ENCODE assay signal across 17 cellular contexts in the genomic region with DNA sequence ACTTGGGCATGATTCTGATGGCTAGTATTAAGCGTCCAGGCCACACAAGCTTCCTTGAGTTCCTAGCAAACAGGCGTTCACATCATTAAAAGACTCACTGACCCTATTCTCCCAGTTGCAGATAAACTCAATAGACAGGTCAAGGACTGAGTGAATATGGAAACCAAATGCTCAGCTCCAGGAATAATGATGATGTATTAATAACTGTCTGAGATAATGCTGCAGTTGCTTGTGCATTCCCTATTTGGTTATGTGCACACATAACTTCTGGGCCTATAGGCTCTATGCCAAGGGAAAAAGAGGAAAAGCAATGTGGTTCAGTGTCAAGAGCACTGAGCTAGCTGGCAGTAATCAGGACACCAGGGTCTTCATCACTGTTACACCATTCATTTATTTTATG. TPM values are rescaled to one million over a fixed set of nuclear protein-coding genes. Genes with fewer than 3 reads are reported as not detected.
DNase-seq lines count a peak whose midpoint lies in the region; ATAC-seq and TF ChIP-seq lines count a peak whose summit lies in the region.
"Had no signal": no experiment of that assay in that cellular context is flagged by ENCODE, and none has a peak within 500 bp of the region (broad histone marks: within the 10 kb centered on the region; RNA-seq: fewer than 3 reads in every experiment).

No MANE protein-coding gene starts in this region.

- ATAC-seq in gastroesophageal sphincter (peak; percentile 23), left ventricle myocardium superior (peak; percentile 68), GM19035 (IDR thresholded peaks at IDR 0.05; ENCODE audit: unreplicated experiment) (no peak)

- H3K27me3 ChIP-seq in gastroesophageal sphincter: no peaks in the 10 kb centered on the region
- H3K27me3 ChIP-seq in sigmoid colon: peaks cover 0 to 3% (median 0%) of the 10 kb centered on the region in 3 donors
- no peaks in the 10 kb centered on the region for H3K27me3 ChIP-seq in uterus

- TF ChIP-seq EP300 in gastroesophageal sphincter (IDR thresholded peaks at IDR 0.05): no peak
- no peak for TF ChIP-seq EP300 in sigmoid colon (IDR thresholded peaks at IDR 0.05)

- no peaks in the 10 kb centered on the region for H3K36me3 ChIP-seq in gastroesophageal sphincter
- no peaks in the 10 kb centered on the region for H3K36me3 ChIP-seq in sigmoid colon
- H3K36me3 ChIP-seq in uterus: no peaks in the 10 kb centered on the region

- no peak overlapping the region for H3K4me3 ChIP-seq in gastroesophageal sphincter
- H3K4me3 ChIP-seq in sigmoid colon: no peak overlapping the region
- H3K4me3 ChIP-seq in uterus: no peak overlapping the region
- H3K4me3 ChIP-seq: SK-N-MC had no signal

- no peak for TF ChIP-seq POLR2A in gastroesophageal sphincter (IDR thresholded peaks at IDR 0.05)
- TF ChIP-seq POLR2A in sigmoid colon (IDR thresholded peaks at IDR 0.05): no peak
- no peak for TF ChIP-seq POLR2A in uterus (IDR thresholded peaks at IDR 0.05)

- intact Hi-C loops in left ventricle myocardium superior (cut with micrococcal nuclease) (no loop called here), sigmoid colon (cut with DNase I) (no loop called here), uterus (cut with DNase I; ENCODE audit: low total_unique reads) (no loop called here)

- DNase-seq in left ventricle myocardium superior (no peak), sigmoid colon (no peak), uterus (no peak), HuH-7 (ENCODE audit: low spot score) (no peak), GM20000 (ENCODE audit: low spot score) (no peak)
- DNase-seq: ACHN, KG1, NCI-H1417 treated with DMSO at 0.1 percent for 48 hours, NCI-H187 treated with DMSO at 0.1 percent for 48 hours, NCI-H2171 treated with DMSO at 0.1 percent for 48 hours, NCI-H446 treated with DMSO at 0.1 percent for 48 hours, NCI-H69, SHP77 had no signal

- TF ChIP-seq CTCF in gastroesophageal sphincter (IDR thresholded peaks at IDR 0.05) (no peak), sigmoid colon (IDR thresholded peaks at IDR 0.05) (no peak), uterus (IDR thresholded peaks at IDR 0.05) (no peak), GM20000 (IDR thresholded peaks at IDR 0.05; ENCODE audit: extremely low read depth, missing control alignments) (no peak)

- peaks cover 0 to 34% (median 3%) of the 10 kb centered on the region in 3 donors for H3K4me1 ChIP-seq in gastroesophageal sphincter
- H3K4me1 ChIP-seq in sigmoid colon: peaks cover 0 to 29% (median 4%) of the 10 kb centered on the region in 4 donors
- H3K4me1 ChIP-seq in uterus: peaks cover 0 to 6% of the 10 kb centered on the region in 2 donors

- H3K27ac ChIP-seq in gastroesophageal sphincter (peak overlapping the region; percentile 38 to 89 (median 78)), sigmoid colon (peak overlapping the region; percentile 61 to 84 (median 72)), uterus (peak overlapping the region; percentile 62)
- H3K27ac ChIP-seq: SK-N-MC had no signal

- H3K9me3 ChIP-seq in gastroesophageal sphincter (no peaks in the 10 kb centered on the region), sigmoid colon (no peaks in the 10 kb centered on the region), uterus (no peaks in the 10 kb centered on the region)

- WGBS in gastroesophageal sphincter (ENCODE audit: low coverage in 1 of 2), 2 donors: 48 to 80% methylated on average over 2 of the region's 2 CpGs
- 81 to 84% methylated on average over 2 of the region's 2 CpGs for WGBS in sigmoid colon, 2 donors

RNA-seq across cellular contexts. Expression of gene RAB9B, which starts 3.5 kb away (rescaled TPM):
- total RNA-seq in gastroesophageal sphincter: 10 to 100 TPM in 3 of 4 donors, 1 to 10 TPM in 1; 9.4 to 25.4 (median 13.0) TPM
- 25.1 TPM for total RNA-seq in left ventricle myocardium superior
- total RNA-seq in sigmoid colon: 10 to 100 TPM in 3 of 4 donors, 1 to 10 TPM in 1; 9.2 to 18.8 (median 12.6) TPM
- under 1 TPM; under 0.01 to 0.64 (median 0.23) TPM for polyA plus RNA-seq in sigmoid colon
- total RNA-seq in uterus: 10 to 100 TPM in 2 of 4 donors, 1 to 10 TPM in 2; 7.2 to 14.9 (median 11.3) TPM

RNA-seq across cellular contexts. Expression of gene PLP1, which starts 51.9 kb away (rescaled TPM):
- total RNA-seq in gastroesophageal sphincter: 10 to 100 TPM; 20.3 to 51.5 (median 33.0) TPM
- total RNA-seq in left ventricle myocardium superior: 9.4 TPM
- total RNA-seq in sigmoid colon: 100 to 1,000 TPM in 1 of 4 donors, 10 to 100 TPM in 3; 32.7 to 112 (median 47.0) TPM
- 10 to 100 TPM in 1 of 3 donors, 1 to 10 TPM in 2; 1.6 to 10.2 (median 3.6) TPM for polyA plus RNA-seq in sigmoid colon
- total RNA-seq in uterus: 10 to 100 TPM in 1 of 4 donors, 1 to 10 TPM in 2, under 1 TPM in 1; 0.88 to 41.0 (median 2.0) TPM
- total RNA-seq: OCI-LY7 had no signal
